Comparison of ENCODE assay signal across 2 cellular contexts in the genomic region with DNA sequence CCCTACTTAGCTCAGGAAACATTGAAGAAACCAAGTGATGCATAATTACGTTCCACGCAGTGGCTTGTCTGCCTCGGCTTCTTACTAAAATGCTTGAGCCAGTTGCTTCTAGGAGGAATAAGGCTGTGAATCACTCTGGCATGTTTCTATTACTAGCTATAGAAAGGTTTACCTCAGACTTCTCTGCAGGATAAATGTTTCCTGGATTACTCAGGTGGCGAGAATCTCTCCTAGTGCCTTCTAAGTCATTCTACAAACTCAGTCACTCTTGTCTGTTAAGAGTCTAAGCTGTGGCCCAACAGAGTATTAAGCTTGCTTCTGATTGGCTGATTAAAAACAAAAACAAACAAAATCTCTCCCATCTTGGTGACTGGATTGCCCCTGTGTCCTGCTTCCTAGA.
TF ChIP-seq lines count a peak whose summit lies in the region.

No MANE protein-coding gene starts in this region.

TF ChIP-seq in H1, 55 proteins besides CTCF, POLR2A, EP300 and RAD21 (continued from another document):
- TF ChIP-seq CEBPB (IDR thresholded peaks at IDR 0.05; ENCODE audit: low read depth, low read length): no peak
- no peak for TF ChIP-seq HDAC6 (IDR thresholded peaks at IDR 0.05; ENCODE audit: low read depth, low read length)
- no peak for TF ChIP-seq JUND (IDR thresholded peaks at IDR 0.05; ENCODE audit: low read length)
- no peak for TF ChIP-seq CBX8 (IDR thresholded peaks at IDR 0.05; ENCODE audit: borderline replicate concordance, low read depth, low read length)
- TF ChIP-seq YY1 (IDR thresholded peaks at IDR 0.05; ENCODE audit: low read depth, low read length): no peak
- no peak for TF ChIP-seq TAF1 (IDR thresholded peaks at IDR 0.05; ENCODE audit: low read depth, low read length)
- TF ChIP-seq, protein P1, sequence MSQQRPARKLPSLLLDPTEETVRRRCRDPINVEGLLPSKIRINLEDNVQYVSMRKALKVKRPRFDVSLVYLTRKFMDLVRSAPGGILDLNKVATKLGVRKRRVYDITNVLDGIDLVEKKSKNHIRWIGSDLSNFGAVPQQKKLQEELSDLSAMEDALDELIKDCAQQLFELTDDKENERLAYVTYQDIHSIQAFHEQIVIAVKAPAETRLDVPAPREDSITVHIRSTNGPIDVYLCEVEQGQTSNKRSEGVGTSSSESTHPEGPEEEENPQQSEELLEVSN (IDR thresholded peaks at IDR 0.05): no peak
- TF ChIP-seq TBP (IDR thresholded peaks at IDR 0.05; ENCODE audit: low read depth, low read length): no peak

TF ChIP-seq in GM23338, 12 proteins besides CTCF, POLR2A, EP300 and RAD21:
- TF ChIP-seq, protein P2, sequence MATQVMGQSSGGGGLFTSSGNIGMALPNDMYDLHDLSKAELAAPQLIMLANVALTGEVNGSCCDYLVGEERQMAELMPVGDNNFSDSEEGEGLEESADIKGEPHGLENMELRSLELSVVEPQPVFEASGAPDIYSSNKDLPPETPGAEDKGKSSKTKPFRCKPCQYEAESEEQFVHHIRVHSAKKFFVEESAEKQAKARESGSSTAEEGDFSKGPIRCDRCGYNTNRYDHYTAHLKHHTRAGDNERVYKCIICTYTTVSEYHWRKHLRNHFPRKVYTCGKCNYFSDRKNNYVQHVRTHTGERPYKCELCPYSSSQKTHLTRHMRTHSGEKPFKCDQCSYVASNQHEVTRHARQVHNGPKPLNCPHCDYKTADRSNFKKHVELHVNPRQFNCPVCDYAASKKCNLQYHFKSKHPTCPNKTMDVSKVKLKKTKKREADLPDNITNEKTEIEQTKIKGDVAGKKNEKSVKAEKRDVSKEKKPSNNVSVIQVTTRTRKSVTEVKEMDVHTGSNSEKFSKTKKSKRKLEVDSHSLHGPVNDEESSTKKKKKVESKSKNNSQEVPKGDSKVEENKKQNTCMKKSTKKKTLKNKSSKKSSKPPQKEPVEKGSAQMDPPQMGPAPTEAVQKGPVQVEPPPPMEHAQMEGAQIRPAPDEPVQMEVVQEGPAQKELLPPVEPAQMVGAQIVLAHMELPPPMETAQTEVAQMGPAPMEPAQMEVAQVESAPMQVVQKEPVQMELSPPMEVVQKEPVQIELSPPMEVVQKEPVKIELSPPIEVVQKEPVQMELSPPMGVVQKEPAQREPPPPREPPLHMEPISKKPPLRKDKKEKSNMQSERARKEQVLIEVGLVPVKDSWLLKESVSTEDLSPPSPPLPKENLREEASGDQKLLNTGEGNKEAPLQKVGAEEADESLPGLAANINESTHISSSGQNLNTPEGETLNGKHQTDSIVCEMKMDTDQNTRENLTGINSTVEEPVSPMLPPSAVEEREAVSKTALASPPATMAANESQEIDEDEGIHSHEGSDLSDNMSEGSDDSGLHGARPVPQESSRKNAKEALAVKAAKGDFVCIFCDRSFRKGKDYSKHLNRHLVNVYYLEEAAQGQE (IDR thresholded peaks at IDR 0.05; ENCODE audit: unreplicated experiment): no peak
TF ChIP-seq in GM23338: peak in this region for 0.
